Comparison of ENCODE assay signal across 21 cellular contexts in the genomic region with DNA sequence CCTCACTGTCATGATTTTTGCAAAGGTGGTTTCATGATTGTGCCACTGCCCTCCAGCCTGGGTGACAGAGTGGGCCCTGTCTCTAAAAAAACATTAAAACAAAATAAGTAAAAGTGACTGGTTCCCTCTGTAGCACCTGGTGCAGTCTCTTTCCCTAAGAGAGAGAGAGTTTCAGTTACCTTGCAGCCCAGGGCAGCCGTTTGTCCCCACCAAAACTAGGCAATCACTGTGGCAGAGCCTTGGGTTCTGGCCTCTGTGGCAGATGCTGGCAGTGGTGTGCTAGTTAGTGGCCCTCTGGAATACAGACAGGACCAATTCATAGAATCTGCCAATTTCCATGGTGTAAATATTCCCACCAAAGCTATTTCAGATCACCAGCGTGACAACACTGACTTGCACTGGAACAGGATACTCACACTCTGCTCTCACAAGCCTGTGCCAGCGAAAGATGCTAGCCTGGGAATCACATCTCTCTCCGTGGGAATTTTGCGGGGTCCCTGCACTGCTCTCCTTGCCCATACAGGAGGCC.
"Had no signal": no experiment of that assay in that cellular context is flagged by ENCODE, and none has a peak within 500 bp of the region (broad histone marks: within the 10 kb centered on the region; RNA-seq: fewer than 3 reads in every experiment).

No MANE protein-coding gene starts in this region.

- H3K9me2 ChIP-seq: SK-N-SH had no signal

- H3K9me3 ChIP-seq: MG63, SK-N-SH had no signal

- DNase-seq: IMR-90, Karpas-422, KG1, NCI-H1092, NCI-H1105 treated with DMSO at 0.1 percent for 48 hours, NCI-H1417 treated with DMSO at 0.1 percent for 48 hours, NCI-H146, NCI-H1694 treated with DMSO at 0.1 percent for 48 hours, NCI-H1930, NCI-H2081, NCI-H2107, NCI-H2227 treated with DMSO at 0.1 percent for 48 hours, NCI-H524, NCI-H526 treated with DMSO at 0.1 percent for 48 hours, NCI-H748 treated with DMSO at 0.1 percent for 48 hours, RPMI8226, SHP77, SK-N-SH had no signal

- H3K9ac ChIP-seq: SK-N-SH had no signal

- H3K4me3 ChIP-seq: MG63 had no signal

- H3K4me2 ChIP-seq: SK-N-SH had no signal

- H3K27me3 ChIP-seq: MG63 had no signal

- ATAC-seq: HepG2 had no signal

- H3K36me3 ChIP-seq: MG63 had no signal

- FAIRE-seq: HepG2, RCC 7860 had no signal
